In genomic region chrX:3576886-3577516, GRCh38 we compare ENCODE assay signal across 21 cellular contexts.
A peak's percentile ranks its signal among the peaks of the same experiment; 100 is the strongest.
DNase-seq lines count a peak whose midpoint lies in the region; ATAC-seq and TF ChIP-seq lines count a peak whose summit lies in the region.
"Had no signal": no experiment of that assay in that cellular context is flagged by ENCODE, and none has a peak within 500 bp of the region (broad histone marks: within the 10 kb centered on the region; RNA-seq: fewer than 3 reads in every experiment).

No MANE protein-coding gene starts in this region.

- no TSS peak for BruUV-seq in Calu3 (replicated peaks; lab: Mats Ljungman, UMichigan)

- H3K9me3 ChIP-seq in adipocyte (ENCODE audit: control insufficient read depth, low read length) (peaks cover 9% of the 10 kb centered on the region), left lung (no peaks in the 10 kb centered on the region)
- H3K9me3 ChIP-seq: tibial artery had no signal

- DNase-seq in Ammon's horn (ENCODE audit: low spot score) = peak; percentile 3
- DNase-seq in HCEC 1CT = peak; percentile 75
- peak; percentile 80 for DNase-seq in adipocyte (ENCODE audit: low read depth)
- DNase-seq in left lung = no peak
- no peak for DNase-seq in LoVo (ENCODE audit: low spot score)
- no peak for DNase-seq in activated naive CD8-positive, alpha-beta T cell treated with anti-CD3 and anti-CD28 coated beads, Interleukin-2, amount 50 U/mL, for 24 hours
- DNase-seq in GOT3 (lab: John Stamatoyannopoulos, UW) = no peak
- no peak for DNase-seq in Calu3
- DNase-seq: activated CD4-positive, alpha-beta T cell treated with anti-CD3 and anti-CD28 coated beads, Interleukin-2, amount 50 U/mL, for 1 hour; activated T-cell treated with anti-CD3 and anti-CD28 coated beads, Interleukin-2, amount 50 U/mL, for 1 hour; C1 segment of cervical spinal cord; DMS53; naive B cell; NCI-H1417 treated with DMSO at 0.1 percent for 48 hours; OCI-M1; tibial artery had no signal

- H3K4me1 ChIP-seq in adipocyte (ENCODE audit: control insufficient read depth, insufficient read depth, low read length) (peaks cover 5% of the 10 kb centered on the region), left lung (no peaks in the 10 kb centered on the region)
- H3K4me1 ChIP-seq: parathyroid adenoma, tibial artery had no signal

- no peaks in the 10 kb centered on the region for H3K36me3 ChIP-seq in adipocyte (ENCODE audit: control insufficient read depth, insufficient read depth, low read length, severe bottlenecking)
- H3K36me3 ChIP-seq in left lung = no peaks in the 10 kb centered on the region
- H3K36me3 ChIP-seq: tibial artery had no signal

- intact Hi-C loops in left lung (cut with DNase I) (no loop called here), Calu3 (cut with micrococcal nuclease; ENCODE audit: unreplicated experiment) (no loop called here)

- H3K36me3 Mint-ChIP-seq in activated naive CD8-positive, alpha-beta T cell treated with anti-CD3 and anti-CD28 coated beads, Interleukin-2, amount 50 U/mL, for 24 hours (ENCODE audit: low read depth) = no peaks in the 10 kb centered on the region
- H3K36me3 Mint-ChIP-seq in Calu3 (ENCODE audit: insufficient read depth, unreplicated experiment) = no peaks in the 10 kb centered on the region
- H3K36me3 Mint-ChIP-seq: activated naive CD4-positive, alpha-beta T cell treated with anti-CD3 and anti-CD28 coated beads, Interleukin-2, amount 50 U/mL, for 24 hours had no signal

- no peaks in the 10 kb centered on the region for H3K27me3 ChIP-seq in adipocyte (replicated peaks; ENCODE audit: control insufficient read depth, insufficient read depth, low read length)
- H3K27me3 ChIP-seq in left lung = no peaks in the 10 kb centered on the region
- H3K27me3 ChIP-seq: tibial artery had no signal

- ATAC-seq in left lung = peak; percentile 44
- ATAC-seq in activated naive CD8-positive, alpha-beta T cell treated with anti-CD3 and anti-CD28 coated beads, Interleukin-2, amount 50 U/mL, for 24 hours = no peak
- ATAC-seq: SK-N-SH treated with all-trans-retinoic acid at 6 μM for 48 hours; stimulated activated memory B cell treated with anti-CD40 and anti-IgM and Interleukin-4, amounts not matched to agents 10 μg/mL and 1 μg/mL and 100 μg/mL, for 72 hours had no signal

- H3K4me3 ChIP-seq in adipocyte (ENCODE audit: low read length) = no peak overlapping the region
- H3K4me3 ChIP-seq in left lung = no peak overlapping the region
- H3K4me3 ChIP-seq: smooth muscle cell, tibial artery had no signal

- CTCF ChIA-PET in Calu3 (lab: Charles Lee) = no interaction called here

- H3K9ac ChIP-seq in adipocyte (ENCODE audit: low read length) = no peak overlapping the region
- H3K9ac ChIP-seq: parathyroid adenoma had no signal

- no peaks in the 10 kb centered on the region for H3K27me3 Mint-ChIP-seq in activated naive CD8-positive, alpha-beta T cell treated with anti-CD3 and anti-CD28 coated beads, Interleukin-2, amount 50 U/mL, for 24 hours
- H3K27me3 Mint-ChIP-seq in Calu3 (ENCODE audit: unreplicated experiment) = peaks cover 32% of the 10 kb centered on the region
- H3K27me3 Mint-ChIP-seq: activated naive CD4-positive, alpha-beta T cell treated with anti-CD3 and anti-CD28 coated beads, Interleukin-2, amount 50 U/mL, for 24 hours; naive B cell; stimulated activated memory B cell treated with anti-CD40 and anti-IgM and Interleukin-4, amounts not matched to agents 10 μg/mL and 1 μg/mL and 100 μg/mL, for 72 hours had no signal

- no peaks in the 10 kb centered on the region for H3K4me1 Mint-ChIP-seq in activated naive CD8-positive, alpha-beta T cell treated with anti-CD3 and anti-CD28 coated beads, Interleukin-2, amount 50 U/mL, for 24 hours
- peaks cover 18% of the 10 kb centered on the region for H3K4me1 Mint-ChIP-seq in Calu3 (ENCODE audit: low read depth, unreplicated experiment)
- H3K4me1 Mint-ChIP-seq: activated naive CD4-positive, alpha-beta T cell treated with anti-CD3 and anti-CD28 coated beads, Interleukin-2, amount 50 U/mL, for 24 hours; naive B cell; stimulated activated memory B cell treated with anti-CD40 and anti-IgM and Interleukin-4, amounts not matched to agents 10 μg/mL and 1 μg/mL and 100 μg/mL, for 72 hours had no signal

- no peak overlapping the region for H3K27ac Mint-ChIP-seq in activated naive CD8-positive, alpha-beta T cell treated with anti-CD3 and anti-CD28 coated beads, Interleukin-2, amount 50 U/mL, for 24 hours
- no peak overlapping the region for H3K27ac Mint-ChIP-seq in Calu3 (ENCODE audit: unreplicated experiment)
- H3K27ac Mint-ChIP-seq: activated naive CD4-positive, alpha-beta T cell treated with anti-CD3 and anti-CD28 coated beads, Interleukin-2, amount 50 U/mL, for 24 hours; naive B cell; stimulated activated memory B cell treated with anti-CD40 and anti-IgM and Interleukin-4, amounts not matched to agents 10 μg/mL and 1 μg/mL and 100 μg/mL, for 72 hours had no signal

- no peak overlapping the region for H3K4me3 Mint-ChIP-seq in activated naive CD8-positive, alpha-beta T cell treated with anti-CD3 and anti-CD28 coated beads, Interleukin-2, amount 50 U/mL, for 24 hours
- no peak overlapping the region for H3K4me3 Mint-ChIP-seq in Calu3 (ENCODE audit: low read depth, unreplicated experiment)
- H3K4me3 Mint-ChIP-seq: activated naive CD4-positive, alpha-beta T cell treated with anti-CD3 and anti-CD28 coated beads, Interleukin-2, amount 50 U/mL, for 24 hours; naive B cell; stimulated activated memory B cell treated with anti-CD40 and anti-IgM and Interleukin-4, amounts not matched to agents 10 μg/mL and 1 μg/mL and 100 μg/mL, for 72 hours had no signal

- no peaks in the 10 kb centered on the region for H3K9me3 Mint-ChIP-seq in activated naive CD8-positive, alpha-beta T cell treated with anti-CD3 and anti-CD28 coated beads, Interleukin-2, amount 50 U/mL, for 24 hours
- no peaks in the 10 kb centered on the region for H3K9me3 Mint-ChIP-seq in Calu3 (ENCODE audit: low read depth, unreplicated experiment)
- H3K9me3 Mint-ChIP-seq: activated naive CD4-positive, alpha-beta T cell treated with anti-CD3 and anti-CD28 coated beads, Interleukin-2, amount 50 U/mL, for 24 hours had no signal

- TF ChIP-seq CTCF in left lung (IDR thresholded peaks at IDR 0.05) (no peak), Calu3 (IDR thresholded peaks at IDR 0.05; ENCODE audit: unreplicated experiment) (no peak)

- H3K27ac ChIP-seq in left lung = no peak overlapping the region
- H3K27ac ChIP-seq: parathyroid adenoma, tibial artery had no signal

Comparison
In these comparisons a context has a peak if more than half of its experiments do, and no peak if none do; other contexts are left out.
1. DNase-seq: peak in Ammon's horn (single experiment), HCEC 1CT (single experiment) and adipocyte (single experiment); none in left lung (0 of 2), LoVo (single experiment), activated naive CD8-positive, alpha-beta T cell treated with anti-CD3 and anti-CD28 coated beads, Interleukin-2, amount 50 U/mL, for 24 hours (single experiment), GOT3 (single experiment) and Calu3 (single experiment).